1 cellular context compared by ENCODE assay signal in the genomic region with DNA sequence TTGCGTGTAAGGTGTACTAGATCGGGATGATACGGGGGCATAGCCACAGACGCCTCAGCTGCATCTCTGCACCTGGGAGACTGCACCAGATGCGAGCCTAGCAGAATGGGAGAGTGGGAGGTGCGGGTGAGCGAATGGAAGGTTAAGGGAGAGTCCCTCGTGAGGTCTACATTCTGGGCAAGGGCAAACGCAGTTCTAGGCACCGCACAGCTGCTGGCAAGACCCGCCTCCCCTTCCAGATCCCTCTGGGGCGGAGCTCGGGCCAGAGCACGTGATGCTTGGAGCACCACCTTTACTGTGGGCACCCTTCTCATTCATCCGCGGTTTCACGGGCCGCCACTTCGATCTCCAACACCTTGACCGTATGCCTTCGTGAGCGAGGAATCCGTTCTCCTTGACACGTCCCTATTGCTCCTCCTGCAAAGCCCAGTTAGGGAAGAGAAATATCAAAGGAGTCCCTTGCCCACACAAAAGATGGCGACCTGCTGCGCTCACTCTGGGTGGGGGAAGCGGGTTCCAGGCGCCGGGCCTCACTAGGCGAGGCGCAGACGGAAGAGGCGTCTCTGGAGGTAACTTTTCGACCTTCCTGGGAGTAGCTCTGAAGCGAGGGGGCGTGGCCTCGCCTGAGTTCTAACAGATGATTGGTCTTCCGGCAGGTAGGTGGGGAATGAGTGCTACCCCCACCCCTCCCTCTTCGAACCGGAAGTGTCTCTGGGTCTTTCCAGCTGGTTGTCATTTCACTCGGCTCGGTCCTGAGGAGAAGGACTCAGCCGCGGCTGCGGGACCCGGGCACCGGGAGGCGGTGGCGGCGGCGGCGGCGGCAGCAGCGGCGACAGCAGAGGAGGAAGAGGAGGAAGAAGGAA.
A peak's percentile ranks its signal among the peaks of the same experiment; 100 is the strongest.
TF ChIP-seq lines count a peak whose summit lies in the region.

A gene (plus strand): TSS at position 740 of the 863 bp plus-strand sequence. CDS start 1,385 bp downstream, outside the sequence.

TF ChIP-seq in K562, 482 proteins besides CTCF, POLR2A, EP300 and RAD21 (continued from another document and continues in another):
- TF ChIP-seq ZNF584 (CRISPR knock-in tag; IDR thresholded peaks at IDR 0.05; ENCODE audit: low read depth), result peak; percentile 67; the same call in 1 of the 2 replicates
- TF ChIP-seq PCBP1 (IDR thresholded peaks at IDR 0.05; ENCODE audit: low read depth, low read length, poor library complexity, severe bottlenecking), result peak; percentile 40
- no peak for TF ChIP-seq MTA1 (IDR thresholded peaks at IDR 0.05; ENCODE audit: borderline replicate concordance)
- TF ChIP-seq, protein P1, sequence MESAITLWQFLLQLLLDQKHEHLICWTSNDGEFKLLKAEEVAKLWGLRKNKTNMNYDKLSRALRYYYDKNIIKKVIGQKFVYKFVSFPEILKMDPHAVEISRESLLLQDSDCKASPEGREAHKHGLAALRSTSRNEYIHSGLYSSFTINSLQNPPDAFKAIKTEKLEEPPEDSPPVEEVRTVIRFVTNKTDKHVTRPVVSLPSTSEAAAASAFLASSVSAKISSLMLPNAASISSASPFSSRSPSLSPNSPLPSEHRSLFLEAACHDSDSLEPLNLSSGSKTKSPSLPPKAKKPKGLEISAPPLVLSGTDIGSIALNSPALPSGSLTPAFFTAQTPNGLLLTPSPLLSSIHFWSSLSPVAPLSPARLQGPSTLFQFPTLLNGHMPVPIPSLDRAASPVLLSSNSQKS (CRISPR knock-in tag; IDR thresholded peaks at IDR 0.05), result no peak
- TF ChIP-seq PHF8 (IDR thresholded peaks at IDR 0.05; ENCODE audit: borderline replicate concordance, low read length), result no peak
- TF ChIP-seq MCM5 (IDR thresholded peaks at IDR 0.05; ENCODE audit: low read depth), result no peak
- TF ChIP-seq ZNF23 (CRISPR knock-in tag; IDR thresholded peaks at IDR 0.05), result no peak
- TF ChIP-seq NELFE (IDR thresholded peaks at IDR 0.05; ENCODE audit: insufficient read depth, insufficient read length), result no peak
- no peak for TF ChIP-seq DDX20 (tag; IDR thresholded peaks at IDR 0.05; ENCODE audit: low read depth)
- no peak for TF ChIP-seq ZNF507 (tag; conservative IDR thresholded peaks at IDR 0.05)
- no peak for TF ChIP-seq EHMT2 (IDR thresholded peaks at IDR 0.05)
- TF ChIP-seq ZNF785 (CRISPR knock-in tag; IDR thresholded peaks at IDR 0.05), result no peak
- TF ChIP-seq, protein P2, sequence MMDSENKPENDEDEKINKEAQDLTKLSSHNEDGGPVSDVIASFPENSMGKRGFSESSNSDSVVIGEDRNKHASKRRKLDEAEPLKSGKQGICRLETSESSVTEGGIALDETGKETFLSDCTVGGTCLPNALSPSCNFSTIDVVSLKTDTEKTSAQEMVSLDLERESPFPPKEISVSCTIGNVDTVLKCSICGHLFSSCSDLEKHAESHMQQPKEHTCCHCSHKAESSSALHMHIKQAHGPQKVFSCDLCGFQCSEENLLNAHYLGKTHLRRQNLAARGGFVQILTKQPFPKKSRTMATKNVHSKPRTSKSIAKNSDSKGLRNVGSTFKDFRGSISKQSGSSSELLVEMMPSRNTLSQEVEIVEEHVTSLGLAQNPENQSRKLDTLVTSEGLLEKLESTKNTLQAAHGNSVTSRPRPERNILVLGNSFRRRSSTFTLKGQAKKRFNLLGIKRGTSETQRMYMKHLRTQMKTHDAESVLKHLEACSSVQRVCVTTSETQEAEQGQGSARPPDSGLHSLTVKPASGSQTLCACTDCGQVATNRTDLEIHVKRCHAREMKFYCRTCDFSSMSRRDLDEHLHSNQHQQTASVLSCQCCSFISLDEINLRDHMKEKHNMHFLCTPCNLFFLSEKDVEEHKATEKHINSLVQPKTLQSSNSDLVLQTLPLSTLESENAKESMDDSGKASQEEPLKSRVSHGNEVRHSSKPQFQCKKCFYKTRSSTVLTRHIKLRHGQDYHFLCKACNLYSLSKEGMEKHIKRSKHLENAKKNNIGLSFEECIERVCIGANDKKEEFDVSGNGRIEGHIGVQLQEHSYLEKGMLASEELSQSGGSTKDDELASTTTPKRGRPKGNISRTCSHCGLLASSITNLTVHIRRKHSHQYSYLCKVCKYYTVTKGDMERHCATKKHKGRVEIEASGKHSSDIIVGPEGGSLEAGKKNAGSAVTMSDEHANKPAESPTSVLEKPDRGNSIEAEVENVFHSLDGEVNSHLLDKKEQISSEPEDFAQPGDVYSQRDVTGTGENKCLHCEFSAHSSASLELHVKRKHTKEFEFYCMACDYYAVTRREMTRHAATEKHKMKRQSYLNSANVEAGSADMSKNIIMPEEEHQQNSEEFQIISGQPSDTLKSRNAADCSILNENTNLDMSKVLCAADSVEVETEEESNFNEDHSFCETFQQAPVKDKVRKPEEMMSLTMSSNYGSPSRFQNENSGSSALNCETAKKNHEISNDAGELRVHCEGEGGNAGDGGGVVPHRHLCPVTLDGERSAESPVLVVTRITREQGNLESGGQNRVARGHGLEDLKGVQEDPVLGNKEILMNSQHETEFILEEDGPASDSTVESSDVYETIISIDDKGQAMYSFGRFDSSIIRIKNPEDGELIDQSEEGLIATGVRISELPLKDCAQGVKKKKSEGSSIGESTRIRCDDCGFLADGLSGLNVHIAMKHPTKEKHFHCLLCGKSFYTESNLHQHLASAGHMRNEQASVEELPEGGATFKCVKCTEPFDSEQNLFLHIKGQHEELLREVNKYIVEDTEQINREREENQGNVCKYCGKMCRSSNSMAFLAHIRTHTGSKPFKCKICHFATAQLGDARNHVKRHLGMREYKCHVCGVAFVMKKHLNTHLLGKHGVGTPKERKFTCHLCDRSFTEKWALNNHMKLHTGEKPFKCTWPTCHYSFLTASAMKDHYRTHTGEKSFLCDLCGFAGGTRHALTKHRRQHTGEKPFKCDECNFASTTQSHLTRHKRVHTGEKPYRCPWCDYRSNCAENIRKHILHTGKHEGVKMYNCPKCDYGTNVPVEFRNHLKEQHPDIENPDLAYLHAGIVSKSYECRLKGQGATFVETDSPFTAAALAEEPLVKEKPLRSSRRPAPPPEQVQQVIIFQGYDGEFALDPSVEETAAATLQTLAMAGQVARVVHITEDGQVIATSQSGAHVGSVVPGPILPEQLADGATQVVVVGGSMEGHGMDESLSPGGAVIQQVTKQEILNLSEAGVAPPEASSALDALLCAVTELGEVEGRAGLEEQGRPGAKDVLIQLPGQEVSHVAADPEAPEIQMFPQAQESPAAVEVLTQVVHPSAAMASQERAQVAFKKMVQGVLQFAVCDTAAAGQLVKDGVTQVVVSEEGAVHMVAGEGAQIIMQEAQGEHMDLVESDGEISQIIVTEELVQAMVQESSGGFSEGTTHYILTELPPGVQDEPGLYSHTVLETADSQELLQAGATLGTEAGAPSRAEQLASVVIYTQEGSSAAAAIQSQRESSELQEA (IDR thresholded peaks at IDR 0.05; ENCODE audit: low read depth), result no peak
- peak; percentile 43; the same call in 1 of the 2 replicates for TF ChIP-seq PML (IDR thresholded peaks at IDR 0.05; ENCODE audit: low read length)
- peak; percentile 92 for TF ChIP-seq TBP (optimal IDR thresholded peaks at IDR 0.05; ENCODE audit: low read depth, low read length)
- TF ChIP-seq HCFC1 (IDR thresholded peaks at IDR 0.05; ENCODE audit: low read depth, low read length), result peak; percentile 94
- peak; percentile 97 for TF ChIP-seq TOE1 (IDR thresholded peaks at IDR 0.05; ENCODE audit: borderline replicate concordance)
- no peak for TF ChIP-seq TOE1 (CRISPR knock-in tag; IDR thresholded peaks at IDR 0.05; ENCODE audit: borderline replicate concordance, low read depth)
- no peak for TF ChIP-seq TCF7 (IDR thresholded peaks at IDR 0.05; ENCODE audit: borderline replicate concordance)
- peak; percentile 65 for TF ChIP-seq MEIS2 (IDR thresholded peaks at IDR 0.05; ENCODE audit: partially characterized antibody)
- TF ChIP-seq, protein P3, sequence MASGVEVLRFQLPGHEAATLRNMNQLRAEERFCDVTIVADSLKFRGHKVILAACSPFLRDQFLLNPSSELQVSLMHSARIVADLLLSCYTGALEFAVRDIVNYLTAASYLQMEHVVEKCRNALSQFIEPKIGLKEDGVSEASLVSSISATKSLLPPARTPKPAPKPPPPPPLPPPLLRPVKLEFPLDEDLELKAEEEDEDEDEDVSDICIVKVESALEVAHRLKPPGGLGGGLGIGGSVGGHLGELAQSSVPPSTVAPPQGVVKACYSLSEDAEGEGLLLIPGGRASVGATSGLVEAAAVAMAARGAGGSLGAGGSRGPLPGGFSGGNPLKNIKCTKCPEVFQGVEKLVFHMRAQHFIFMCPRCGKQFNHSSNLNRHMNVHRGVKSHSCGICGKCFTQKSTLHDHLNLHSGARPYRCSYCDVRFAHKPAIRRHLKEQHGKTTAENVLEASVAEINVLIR (CRISPR knock-in tag; IDR thresholded peaks at IDR 0.05), result no peak
- TF ChIP-seq KDM5B (IDR thresholded peaks at IDR 0.05; ENCODE audit: insufficient replicate concordance, low read depth, low read length), result peak; percentile 78
- no peak for TF ChIP-seq KDM2B (CRISPR knock-in tag; IDR thresholded peaks at IDR 0.05)
- peak; percentile 80; the same call in 1 of the 2 replicates for TF ChIP-seq MEF2D (tag; conservative IDR thresholded peaks at IDR 0.05; ENCODE audit: low read depth)
- 0 out of 2 replicates have a peak, but pooled peaks have one; percentile 18 for TF ChIP-seq TRIM28 (IDR thresholded peaks at IDR 0.05)
- TF ChIP-seq ZSCAN32 (CRISPR knock-in tag; IDR thresholded peaks at IDR 0.05), result no peak
- no peak for TF ChIP-seq RBM34 (IDR thresholded peaks at IDR 0.05; ENCODE audit: borderline replicate concordance, insufficient read depth, low read length)
- no peak for TF ChIP-seq LARP7 (IDR thresholded peaks at IDR 0.05)
- TF ChIP-seq MIER1 (IDR thresholded peaks at IDR 0.05; ENCODE audit: low read depth), result no peak
- TF ChIP-seq, protein P4, sequence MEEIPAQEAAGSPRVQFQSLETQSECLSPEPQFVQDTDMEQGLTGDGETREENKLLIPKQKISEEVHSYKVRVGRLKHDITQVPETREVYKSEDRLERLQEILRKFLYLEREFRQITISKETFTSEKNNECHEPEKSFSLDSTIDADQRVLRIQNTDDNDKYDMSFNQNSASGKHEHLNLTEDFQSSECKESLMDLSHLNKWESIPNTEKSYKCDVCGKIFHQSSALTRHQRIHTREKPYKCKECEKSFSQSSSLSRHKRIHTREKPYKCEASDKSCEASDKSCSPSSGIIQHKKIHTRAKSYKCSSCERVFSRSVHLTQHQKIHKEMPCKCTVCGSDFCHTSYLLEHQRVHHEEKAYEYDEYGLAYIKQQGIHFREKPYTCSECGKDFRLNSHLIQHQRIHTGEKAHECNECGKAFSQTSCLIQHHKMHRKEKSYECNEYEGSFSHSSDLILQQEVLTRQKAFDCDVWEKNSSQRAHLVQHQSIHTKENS (CRISPR knock-in tag; IDR thresholded peaks at IDR 0.05), result no peak
- TF ChIP-seq RB1 (IDR thresholded peaks at IDR 0.05; ENCODE audit: low read depth), result peak; percentile 22; the same call in 1 of the 2 replicates
- TF ChIP-seq KLF13 (tag; IDR thresholded peaks at IDR 0.05; ENCODE audit: borderline replicate concordance, low read depth), result peak; percentile 68
- TF ChIP-seq, protein P5, sequence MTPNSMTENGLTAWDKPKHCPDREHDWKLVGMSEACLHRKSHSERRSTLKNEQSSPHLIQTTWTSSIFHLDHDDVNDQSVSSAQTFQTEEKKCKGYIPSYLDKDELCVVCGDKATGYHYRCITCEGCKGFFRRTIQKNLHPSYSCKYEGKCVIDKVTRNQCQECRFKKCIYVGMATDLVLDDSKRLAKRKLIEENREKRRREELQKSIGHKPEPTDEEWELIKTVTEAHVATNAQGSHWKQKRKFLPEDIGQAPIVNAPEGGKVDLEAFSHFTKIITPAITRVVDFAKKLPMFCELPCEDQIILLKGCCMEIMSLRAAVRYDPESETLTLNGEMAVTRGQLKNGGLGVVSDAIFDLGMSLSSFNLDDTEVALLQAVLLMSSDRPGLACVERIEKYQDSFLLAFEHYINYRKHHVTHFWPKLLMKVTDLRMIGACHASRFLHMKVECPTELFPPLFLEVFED (CRISPR knock-in tag; conservative IDR thresholded peaks at IDR 0.05), result no peak
- TF ChIP-seq PHB2 (IDR thresholded peaks at IDR 0.05; ENCODE audit: low read depth), result no peak
- peak; percentile 84 for TF ChIP-seq ELF2 (CRISPR knock-in tag; IDR thresholded peaks at IDR 0.05)
- TF ChIP-seq, protein P6, sequence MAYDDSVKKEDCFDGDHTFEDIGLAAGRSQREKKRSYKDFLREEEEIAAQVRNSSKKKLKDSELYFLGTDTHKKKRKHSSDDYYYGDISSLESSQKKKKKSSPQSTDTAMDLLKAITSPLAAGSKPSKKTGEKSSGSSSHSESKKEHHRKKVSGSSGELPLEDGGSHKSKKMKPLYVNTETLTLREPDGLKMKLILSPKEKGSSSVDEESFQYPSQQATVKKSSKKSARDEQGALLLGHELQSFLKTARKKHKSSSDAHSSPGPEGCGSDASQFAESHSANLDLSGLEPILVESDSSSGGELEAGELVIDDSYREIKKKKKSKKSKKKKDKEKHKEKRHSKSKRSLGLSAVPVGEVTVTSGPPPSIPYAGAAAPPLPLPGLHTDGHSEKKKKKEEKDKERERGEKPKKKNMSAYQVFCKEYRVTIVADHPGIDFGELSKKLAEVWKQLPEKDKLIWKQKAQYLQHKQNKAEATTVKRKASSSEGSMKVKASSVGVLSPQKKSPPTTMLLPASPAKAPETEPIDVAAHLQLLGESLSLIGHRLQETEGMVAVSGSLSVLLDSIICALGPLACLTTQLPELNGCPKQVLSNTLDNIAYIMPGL (CRISPR knock-in tag; IDR thresholded peaks at IDR 0.05), result 0 out of 2 replicates have a peak, but pooled peaks have one; percentile 52
- TF ChIP-seq, protein P7, sequence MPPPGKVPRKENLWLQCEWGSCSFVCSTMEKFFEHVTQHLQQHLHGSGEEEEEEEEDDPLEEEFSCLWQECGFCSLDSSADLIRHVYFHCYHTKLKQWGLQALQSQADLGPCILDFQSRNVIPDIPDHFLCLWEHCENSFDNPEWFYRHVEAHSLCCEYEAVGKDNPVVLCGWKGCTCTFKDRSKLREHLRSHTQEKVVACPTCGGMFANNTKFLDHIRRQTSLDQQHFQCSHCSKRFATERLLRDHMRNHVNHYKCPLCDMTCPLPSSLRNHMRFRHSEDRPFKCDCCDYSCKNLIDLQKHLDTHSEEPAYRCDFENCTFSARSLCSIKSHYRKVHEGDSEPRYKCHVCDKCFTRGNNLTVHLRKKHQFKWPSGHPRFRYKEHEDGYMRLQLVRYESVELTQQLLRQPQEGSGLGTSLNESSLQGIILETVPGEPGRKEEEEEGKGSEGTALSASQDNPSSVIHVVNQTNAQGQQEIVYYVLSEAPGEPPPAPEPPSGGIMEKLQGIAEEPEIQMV (tag; conservative IDR thresholded peaks at IDR 0.05; ENCODE audit: low read depth), result no peak
- TF ChIP-seq, protein P8, sequence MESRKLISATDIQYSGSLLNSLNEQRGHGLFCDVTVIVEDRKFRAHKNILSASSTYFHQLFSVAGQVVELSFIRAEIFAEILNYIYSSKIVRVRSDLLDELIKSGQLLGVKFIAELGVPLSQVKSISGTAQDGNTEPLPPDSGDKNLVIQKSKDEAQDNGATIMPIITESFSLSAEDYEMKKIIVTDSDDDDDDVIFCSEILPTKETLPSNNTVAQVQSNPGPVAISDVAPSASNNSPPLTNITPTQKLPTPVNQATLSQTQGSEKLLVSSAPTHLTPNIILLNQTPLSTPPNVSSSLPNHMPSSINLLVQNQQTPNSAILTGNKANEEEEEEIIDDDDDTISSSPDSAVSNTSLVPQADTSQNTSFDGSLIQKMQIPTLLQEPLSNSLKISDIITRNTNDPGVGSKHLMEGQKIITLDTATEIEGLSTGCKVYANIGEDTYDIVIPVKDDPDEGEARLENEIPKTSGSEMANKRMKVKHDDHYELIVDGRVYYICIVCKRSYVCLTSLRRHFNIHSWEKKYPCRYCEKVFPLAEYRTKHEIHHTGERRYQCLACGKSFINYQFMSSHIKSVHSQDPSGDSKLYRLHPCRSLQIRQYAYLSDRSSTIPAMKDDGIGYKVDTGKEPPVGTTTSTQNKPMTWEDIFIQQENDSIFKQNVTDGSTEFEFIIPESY (CRISPR knock-in tag; IDR thresholded peaks at IDR 0.05), result peak; percentile 60; the same call in 1 of the 2 replicates
- TF ChIP-seq SRSF9 (IDR thresholded peaks at IDR 0.05; ENCODE audit: borderline replicate concordance, low read depth, low read length), result no peak
- no peak for TF ChIP-seq NR4A1 (CRISPR knock-in tag; IDR thresholded peaks at IDR 0.05)
- no peak for TF ChIP-seq NR4A1 (tag; IDR thresholded peaks at IDR 0.05)
- TF ChIP-seq ZNF589 (CRISPR knock-in tag; IDR thresholded peaks at IDR 0.05; ENCODE audit: low read depth), result no peak
- TF ChIP-seq GABPB1 (CRISPR knock-in tag; IDR thresholded peaks at IDR 0.05), result peak; percentile 94
